ENCODE assay signal across 9 cellular contexts in genomic region chr12:78181544-78182162, GRCh38.
A peak's percentile ranks its signal among the peaks of the same experiment; 100 is the strongest.
DNase-seq lines count a peak whose midpoint lies in the region; ATAC-seq and TF ChIP-seq lines count a peak whose summit lies in the region.
"Had no signal": no experiment of that assay in that cellular context is flagged by ENCODE, and none has a peak within 500 bp of the region (broad histone marks: within the 10 kb centered on the region; RNA-seq: fewer than 3 reads in every experiment).

No MANE protein-coding gene starts in this region.

- POLR2A ChIA-PET in BJ (lab: Charles Lee) = no interaction called here

- CTCF ChIA-PET in BJ (lab: Yijun Ruan, JAX) = interaction anchor here (1.3 kb wide), 1 partner anchor 28 kb away, joined by 3 read pairs; no protein-coding TSS in a partner anchor

- H3K27me3 Mint-ChIP-seq in activated T-cell treated with anti-CD3 and anti-CD28 coated beads, Interleukin-2, amount 50 U/mL, for 24 hours = no peaks in the 10 kb centered on the region
- H3K27me3 Mint-ChIP-seq: naive thymus-derived CD8-positive, alpha-beta T cell had no signal

- H3K27ac Mint-ChIP-seq in activated T-cell treated with anti-CD3 and anti-CD28 coated beads, Interleukin-2, amount 50 U/mL, for 24 hours = no peak overlapping the region
- no peak overlapping the region for H3K27ac Mint-ChIP-seq in stimulated activated effector memory CD8-positive, alpha-beta T cell treated with anti-CD3 and anti-CD28 coated beads, Interleukin-12 subunit alpha, Interleukin-12 subunit beta, amount 100 ng/mL, for 72 hours
- H3K27ac Mint-ChIP-seq: naive thymus-derived CD8-positive, alpha-beta T cell had no signal

- no peak for DNase-seq in BJ (ENCODE audit: low read depth)
- DNase-seq in NT2/D1 (ENCODE audit: low read depth, low spot score) = peak; percentile 5
- DNase-seq in fibroblast of villous mesenchyme (ENCODE audit: low read depth) = peak; percentile 46
- DNase-seq in activated T-cell treated with anti-CD3 and anti-CD28 coated beads, Interleukin-2, amount 50 U/mL, for 24 hours = no peak
- DNase-seq in stimulated activated effector memory CD8-positive, alpha-beta T cell treated with anti-CD3 and anti-CD28 coated beads, Interleukin-12 subunit alpha, Interleukin-12 subunit beta, amount 100 ng/mL, for 72 hours (ENCODE audit: low spot score in 2 of 2) = no peak
- no peak for DNase-seq in Ammon's horn (ENCODE audit: low spot score)
- DNase-seq in stimulated activated CD4-positive, alpha-beta T cell treated with anti-CD3 and anti-CD28 coated beads, Interleukin-1b, Interleukin-23, amount 100 ng/mL, for 48 hours = no peak
- DNase-seq: naive thymus-derived CD8-positive, alpha-beta T cell had no signal

- H3K36me3 ChIP-seq in BJ (ENCODE audit: control insufficient read depth, insufficient read depth, low read length) = peaks cover 7% of the 10 kb centered on the region; the same call in 1 of the 2 replicates
- no peaks in the 10 kb centered on the region for H3K36me3 ChIP-seq in NT2/D1 (ENCODE audit: insufficient read depth, insufficient read length, low read length)

- H3K27me3 ChIP-seq in BJ (ENCODE audit: control insufficient read depth, insufficient read depth, low read length) = no peaks in the 10 kb centered on the region
- no peaks in the 10 kb centered on the region for H3K27me3 ChIP-seq in NT2/D1 (ENCODE audit: insufficient read depth, insufficient read length)

- no peaks in the 10 kb centered on the region for H3K4me1 Mint-ChIP-seq in activated T-cell treated with anti-CD3 and anti-CD28 coated beads, Interleukin-2, amount 50 U/mL, for 24 hours (ENCODE audit: low read depth)
- no peaks in the 10 kb centered on the region for H3K4me1 Mint-ChIP-seq in stimulated activated effector memory CD8-positive, alpha-beta T cell treated with anti-CD3 and anti-CD28 coated beads, Interleukin-12 subunit alpha, Interleukin-12 subunit beta, amount 100 ng/mL, for 72 hours
- H3K4me1 Mint-ChIP-seq: naive thymus-derived CD8-positive, alpha-beta T cell had no signal

- no peak overlapping the region for H3K4me3 Mint-ChIP-seq in activated T-cell treated with anti-CD3 and anti-CD28 coated beads, Interleukin-2, amount 50 U/mL, for 24 hours
- H3K4me3 Mint-ChIP-seq in stimulated activated effector memory CD8-positive, alpha-beta T cell treated with anti-CD3 and anti-CD28 coated beads, Interleukin-12 subunit alpha, Interleukin-12 subunit beta, amount 100 ng/mL, for 72 hours = no peak overlapping the region
- H3K4me3 Mint-ChIP-seq: naive thymus-derived CD8-positive, alpha-beta T cell had no signal

- no peaks in the 10 kb centered on the region for H3K36me3 Mint-ChIP-seq in activated T-cell treated with anti-CD3 and anti-CD28 coated beads, Interleukin-2, amount 50 U/mL, for 24 hours (ENCODE audit: low read depth)
- no peaks in the 10 kb centered on the region for H3K36me3 Mint-ChIP-seq in stimulated activated effector memory CD8-positive, alpha-beta T cell treated with anti-CD3 and anti-CD28 coated beads, Interleukin-12 subunit alpha, Interleukin-12 subunit beta, amount 100 ng/mL, for 72 hours
- H3K36me3 Mint-ChIP-seq: naive thymus-derived CD8-positive, alpha-beta T cell had no signal

- H3K9me3 ChIP-seq in NT2/D1 (ENCODE audit: insufficient read depth, low read length) = no peaks in the 10 kb centered on the region

- TF ChIP-seq CTCF in BJ (IDR thresholded peaks at IDR 0.05; ENCODE audit: insufficient read depth, low read depth, low read length) (peak; percentile 42), fibroblast of villous mesenchyme (IDR thresholded peaks at IDR 0.05; ENCODE audit: insufficient read depth, low read depth, low read length) (peak; percentile 54)

- H3K4me3 ChIP-seq in BJ (ENCODE audit: low read depth, low read length) (no peak overlapping the region), NT2/D1 (ENCODE audit: insufficient read length, low read depth) (no peak overlapping the region), fibroblast of villous mesenchyme (ENCODE audit: low read depth, low read length) (no peak overlapping the region)

- peak; percentile 66 for ATAC-seq in HG02885 (IDR thresholded peaks at IDR 0.05; ENCODE audit: poor library complexity, unreplicated experiment)
- ATAC-seq in stimulated activated effector memory CD8-positive, alpha-beta T cell treated with anti-CD3 and anti-CD28 coated beads, Interleukin-12 subunit alpha, Interleukin-12 subunit beta, amount 100 ng/mL, for 72 hours = no peak
- ATAC-seq: naive thymus-derived CD8-positive, alpha-beta T cell had no signal

- peaks cover 3% of the 10 kb centered on the region for H3K9me3 Mint-ChIP-seq in activated T-cell treated with anti-CD3 and anti-CD28 coated beads, Interleukin-2, amount 50 U/mL, for 24 hours
- peaks cover 4% of the 10 kb centered on the region for H3K9me3 Mint-ChIP-seq in stimulated activated effector memory CD8-positive, alpha-beta T cell treated with anti-CD3 and anti-CD28 coated beads, Interleukin-12 subunit alpha, Interleukin-12 subunit beta, amount 100 ng/mL, for 72 hours

- H3K9ac ChIP-seq in NT2/D1 (ENCODE audit: insufficient read length, low read depth) = no peak overlapping the region

- no peaks in the 10 kb centered on the region for H3K4me1 ChIP-seq in NT2/D1 (ENCODE audit: insufficient read depth, insufficient read length)

Comparison
In these comparisons a context has a peak if more than half of its experiments do, and no peak if none do; other contexts are left out.
1. DNase-seq: peak in NT2/D1 (single experiment) and fibroblast of villous mesenchyme (single experiment); none in BJ (single experiment), activated T-cell treated with anti-CD3 and anti-CD28 coated beads, Interleukin-2, amount 50 U/mL, for 24 hours (single experiment), stimulated activated effector memory CD8-positive, alpha-beta T cell treated with anti-CD3 and anti-CD28 coated beads, Interleukin-12 subunit alpha, Interleukin-12 subunit beta, amount 100 ng/mL, for 72 hours (0 of 2), Ammon's horn (single experiment) and stimulated activated CD4-positive, alpha-beta T cell treated with anti-CD3 and anti-CD28 coated beads, Interleukin-1b, Interleukin-23, amount 100 ng/mL, for 48 hours (single experiment).